In the genomic region with DNA sequence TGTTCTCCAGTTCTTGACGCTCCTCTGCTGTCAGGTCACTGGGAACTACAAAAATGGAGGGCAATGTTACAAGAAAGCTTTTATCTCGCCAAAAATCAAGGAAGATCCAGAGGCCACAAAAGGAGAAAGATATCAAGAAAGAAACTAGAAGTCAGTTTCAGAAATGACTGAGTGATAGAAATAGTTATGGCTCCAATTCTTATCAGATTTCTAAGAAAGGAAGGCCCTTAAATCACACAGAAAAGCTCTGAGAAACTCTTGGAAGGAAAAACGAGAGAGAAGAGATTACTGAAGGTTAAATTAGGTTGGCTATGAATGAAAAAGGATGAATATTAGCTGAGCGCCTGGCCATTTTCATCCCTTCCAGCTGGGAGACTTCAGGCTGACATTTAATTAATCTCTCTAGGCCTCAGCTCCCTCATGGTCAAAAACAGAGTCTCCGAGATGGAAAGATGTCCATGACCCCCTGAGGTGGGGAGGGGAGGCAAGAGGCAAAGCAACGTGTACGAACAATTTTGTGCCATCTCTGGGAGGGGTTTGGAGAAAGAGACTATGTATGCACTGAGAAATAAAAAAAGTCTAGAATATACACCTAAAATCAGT, we compare ENCODE assay signal across 15 cellular contexts.
DNase-seq lines count a peak whose midpoint lies in the region; ATAC-seq and TF ChIP-seq lines count a peak whose summit lies in the region.
"Had no signal": no experiment of that assay in that cellular context is flagged by ENCODE, and none has a peak within 500 bp of the region (broad histone marks: within the 10 kb centered on the region; RNA-seq: fewer than 3 reads in every experiment).

No MANE protein-coding gene starts in this region.

- H3K9me3 ChIP-seq in CD8-positive, alpha-beta memory T cell (ENCODE audit: low read length), result no peaks in the 10 kb centered on the region
- H3K9me3 ChIP-seq in KOPT-K1 (ENCODE audit: insufficient read depth, low read length, poor library complexity, severe bottlenecking), result no peaks in the 10 kb centered on the region
- H3K9me3 ChIP-seq: esophagus squamous epithelium, tibial artery had no signal

- POLR2A ChIA-PET in CD8-positive, alpha-beta memory T cell (lab: Charles Lee), result no interaction called here

- CTCF ChIA-PET in CD8-positive, alpha-beta memory T cell (lab: Charles Lee), result interaction anchor here (0.9 to 2.4 kb wide), 13 partner anchors 8 to 264 kb away, joined by 3 to 7 read pairs (median 3); no protein-coding TSS in a partner anchor

- H3K27me3 ChIP-seq in CD8-positive, alpha-beta memory T cell (ENCODE audit: insufficient read depth, low read length, poor library complexity, severe bottlenecking), result no peaks in the 10 kb centered on the region
- H3K27me3 ChIP-seq: esophagus squamous epithelium, tibial artery had no signal

- no peaks in the 10 kb centered on the region for H3K9me3 Mint-ChIP-seq in CD8-positive, alpha-beta memory T cell
- H3K9me3 Mint-ChIP-seq in activated T-helper 17 cell treated with anti-CD3 and anti-CD28 coated beads, Interleukin-2, amount 50 U/mL, for 72 hours, result no peaks in the 10 kb centered on the region
- H3K9me3 Mint-ChIP-seq in nephron, result no peaks in the 10 kb centered on the region

- DNase-seq in CD8-positive, alpha-beta memory T cell, result no peak
- DNase-seq in EL (no peak), T-helper 9 cell (no peak), NCI-H2081 treated with DMSO at 0.1 percent for 48 hours (lab: John Stamatoyannopoulos, UW) (no peak), NCI-H226 (no peak)
- DNase-seq: activated CD4-positive, alpha-beta T cell treated with anti-CD3 and anti-CD28 coated beads for 1 hour; esophagus squamous epithelium; hippocampal formation; NCI-H1436 treated with DMSO at 0.1 percent for 48 hours; NCI-H69; SHP77 treated with DMSO at 0.1 percent for 48 hours; tibial artery had no signal

- no peak for TF ChIP-seq CTCF in nephron (IDR thresholded peaks at IDR 0.05; ENCODE audit: unreplicated experiment in 3 of 3)

- H3K4me3 ChIP-seq in CD8-positive, alpha-beta memory T cell (ENCODE audit: low read length), result no peak overlapping the region
- H3K4me3 ChIP-seq: esophagus squamous epithelium, tibial artery had no signal

- H3K27ac ChIP-seq in CD8-positive, alpha-beta memory T cell (ENCODE audit: low read depth, low read length), result no peak overlapping the region
- H3K27ac ChIP-seq in KOPT-K1 (ENCODE audit: low read depth, low read length, poor library complexity, severe bottlenecking), result peak overlapping the region; percentile 93
- H3K27ac ChIP-seq: tibial artery had no signal

- peaks cover 26% of the 10 kb centered on the region for H3K36me3 ChIP-seq in CD8-positive, alpha-beta memory T cell (ENCODE audit: insufficient read depth, low read length)
- peaks cover 37% of the 10 kb centered on the region for H3K36me3 ChIP-seq in KOPT-K1 (ENCODE audit: insufficient read depth, low read length)

- peaks cover 53% of the 10 kb centered on the region for H3K4me1 ChIP-seq in CD8-positive, alpha-beta memory T cell (ENCODE audit: insufficient read depth, low read length)

- peaks cover 0 to 2% of the 10 kb centered on the region in 2 donors for H3K27me3 Mint-ChIP-seq in CD8-positive, alpha-beta memory T cell
- H3K27me3 Mint-ChIP-seq in activated T-helper 17 cell treated with anti-CD3 and anti-CD28 coated beads, Interleukin-2, amount 50 U/mL, for 72 hours, result no peaks in the 10 kb centered on the region
- peaks cover 5% of the 10 kb centered on the region for H3K27me3 Mint-ChIP-seq in nephron (ENCODE audit: low read depth)

- peaks cover 4 to 56% (median 15%) of the 10 kb centered on the region in 3 donors for H3K36me3 Mint-ChIP-seq in CD8-positive, alpha-beta memory T cell
- peaks cover 71% of the 10 kb centered on the region for H3K36me3 Mint-ChIP-seq in activated T-helper 17 cell treated with anti-CD3 and anti-CD28 coated beads, Interleukin-2, amount 50 U/mL, for 72 hours (ENCODE audit: low read depth)
- H3K36me3 Mint-ChIP-seq in nephron (ENCODE audit: low read depth), result peaks cover 15% of the 10 kb centered on the region

- H3K4me1 Mint-ChIP-seq in CD8-positive, alpha-beta memory T cell, result peaks cover 57 to 82% (median 74%) of the 10 kb centered on the region in 3 donors
- peaks cover 45% of the 10 kb centered on the region for H3K4me1 Mint-ChIP-seq in activated T-helper 17 cell treated with anti-CD3 and anti-CD28 coated beads, Interleukin-2, amount 50 U/mL, for 72 hours
- H3K4me1 Mint-ChIP-seq in nephron, result peaks cover 45% of the 10 kb centered on the region

- peak; percentile 49 for ATAC-seq in activated T-helper 17 cell treated with anti-CD3 and anti-CD28 coated beads, Interleukin-2, amount 50 U/mL, for 72 hours (replicated peaks)

- peak overlapping the region; percentile 57 to 97 (median 72) for H3K27ac Mint-ChIP-seq in CD8-positive, alpha-beta memory T cell
- peak overlapping the region; percentile 72 for H3K27ac Mint-ChIP-seq in activated T-helper 17 cell treated with anti-CD3 and anti-CD28 coated beads, Interleukin-2, amount 50 U/mL, for 72 hours
- H3K27ac Mint-ChIP-seq in nephron, result peak overlapping the region; percentile 60 to 89 (median 63)

- H3K4me3 Mint-ChIP-seq in CD8-positive, alpha-beta memory T cell, result peak overlapping the region in 6 of 7 donors; percentile 10 to 49 (median 24)
- peak overlapping the region; percentile 65 for H3K4me3 Mint-ChIP-seq in activated T-helper 17 cell treated with anti-CD3 and anti-CD28 coated beads, Interleukin-2, amount 50 U/mL, for 72 hours
- no peak overlapping the region for H3K4me3 Mint-ChIP-seq in nephron

Comparison
In these comparisons a context has a peak if more than half of its experiments do, and no peak if none do; other contexts are left out.
1. H3K4me3 Mint-ChIP-seq: peak in CD8-positive, alpha-beta memory T cell (6 of 7) and activated T-helper 17 cell treated with anti-CD3 and anti-CD28 coated beads, Interleukin-2, amount 50 U/mL, for 72 hours (single experiment); none in nephron (0 of 3).
2. Peak in every context shown above with its lines, with median percentiles within 50 percentile points of each other: H3K27ac Mint-ChIP-seq.